In the genomic region with DNA sequence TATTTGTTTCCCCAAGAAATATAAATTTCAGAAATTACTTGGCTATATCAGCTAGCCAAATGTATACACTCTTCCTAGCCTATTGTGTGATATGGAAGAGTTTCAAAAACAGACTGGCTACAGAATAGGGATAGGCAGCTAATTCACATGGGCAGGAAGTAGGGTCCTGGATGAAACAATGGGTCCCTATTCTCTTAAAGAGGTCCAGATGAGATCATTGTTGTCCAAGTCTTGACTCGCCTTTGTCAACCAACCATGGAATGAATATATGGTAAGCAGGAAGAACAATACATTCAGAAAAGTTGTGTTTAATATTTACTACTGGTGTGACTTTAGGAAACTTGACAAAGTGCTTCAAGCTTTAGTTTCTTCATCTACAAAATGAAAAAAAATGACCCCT, we compare ENCODE assay signal across 16 cellular contexts.
A peak's percentile ranks its signal among the peaks of the same experiment; 100 is the strongest.
DNase-seq lines count a peak whose midpoint lies in the region; ATAC-seq, FAIRE-seq and TF ChIP-seq lines count a peak whose summit lies in the region.
"Had no signal": no experiment of that assay in that cellular context is flagged by ENCODE, and none has a peak within 500 bp of the region (broad histone marks: within the 10 kb centered on the region; RNA-seq: fewer than 3 reads in every experiment).

No MANE protein-coding gene starts in this region.

- no peaks in the 10 kb centered on the region for H3K27me3 ChIP-seq in HepG2 (ENCODE audit: control insufficient read depth in 1 of 2, insufficient read depth in 2 of 2, low read length in 2 of 2)
- H3K27me3 ChIP-seq in right lobe of liver: no peaks in the 10 kb centered on the region
- H3K27me3 ChIP-seq: BLaER1 treated with 17β-estradiol and CSF1 and Interleukin-3, amounts not matched to agents 10 nM and 100 nM had no signal

- peaks cover 9% of the 10 kb centered on the region for H3K4me1 Mint-ChIP-seq in activated CD4-positive, alpha-beta T cell treated with anti-CD3 and anti-CD28 coated beads, Interleukin-2, amount 10 ng/mL, durations not matched to agents 7 days and 5 days
- peaks cover 10 to 17% (median 12%) of the 10 kb centered on the region in 3 donors for H3K4me1 Mint-ChIP-seq in T-cell

- H3K9me3 Mint-ChIP-seq in activated CD4-positive, alpha-beta T cell treated with anti-CD3 and anti-CD28 coated beads, Interleukin-2, amount 10 ng/mL, durations not matched to agents 7 days and 5 days: no peaks in the 10 kb centered on the region
- H3K9me3 Mint-ChIP-seq in T-cell: no peaks in the 10 kb centered on the region
- H3K9me3 Mint-ChIP-seq: CD8-positive, alpha-beta memory T cell had no signal

- TF ChIP-seq POLR2A in HepG2 (IDR thresholded peaks at IDR 0.05; ENCODE audit: insufficient read depth in 1 of 2, low read depth in 2 of 2, low read length in 2 of 2) (no peak), right lobe of liver (IDR thresholded peaks at IDR 0.05) (no peak)

- no peak for TF ChIP-seq CTCF in HepG2 (CRISPR knock-in tag; IDR thresholded peaks at IDR 0.05)
- TF ChIP-seq CTCF in right lobe of liver (IDR thresholded peaks at IDR 0.05): no peak

- H3K4me2 ChIP-seq in HepG2 (ENCODE audit: low read depth, low read length): no peak overlapping the region
- H3K4me2 ChIP-seq: BLaER1 treated with 17β-estradiol and CSF1 and Interleukin-3, amounts not matched to agents 10 nM and 100 nM; KMS-11 had no signal

- H3K4me3 ChIP-seq in HepG2 (replicated peaks in 1 of 3; ENCODE audit: insufficient read depth in 1 of 3, low read depth in 2 of 3, low read length in 3 of 3) (no peak overlapping the region), right lobe of liver (no peak overlapping the region)
- H3K4me3 ChIP-seq: BLaER1 treated with 17β-estradiol and CSF1 and Interleukin-3, amounts not matched to agents 10 nM and 100 nM had no signal

- H3K4me1 ChIP-seq in HepG2 (ENCODE audit: insufficient read depth, low read length) (no peaks in the 10 kb centered on the region), right lobe of liver (no peaks in the 10 kb centered on the region)

- H2AFZ ChIP-seq in HepG2 (ENCODE audit: low read length): no peak overlapping the region

- POLR2A ChIA-PET in HepG2 (lab: Yijun Ruan, JAX) (no interaction called here), T-cell (lab: Charles Lee) (no interaction called here)
- POLR2A ChIA-PET in activated CD4-positive, alpha-beta T cell treated with anti-CD3 and anti-CD28 coated beads, Interleukin-2, amount 10 ng/mL, durations not matched to agents 7 days and 5 days (lab: Charles Lee): no interaction called here

- in situ Hi-C loops in HepG2 (cut with HindIII; ENCODE audit: extremely low pct_ligation_motif_present, low pct_unique_long_range_greater_than_20kb): no loop called here

- H3K27ac ChIP-seq in HepG2 (ENCODE audit: extremely low read length, insufficient read depth, low read length) (no peak overlapping the region), right lobe of liver (no peak overlapping the region)
- H3K27ac ChIP-seq: BLaER1 treated with 17β-estradiol and CSF1 and Interleukin-3, amounts not matched to agents 10 nM and 100 nM; KMS-11 had no signal

- peaks cover 3% of the 10 kb centered on the region for H3K36me3 Mint-ChIP-seq in activated CD4-positive, alpha-beta T cell treated with anti-CD3 and anti-CD28 coated beads, Interleukin-2, amount 10 ng/mL, durations not matched to agents 7 days and 5 days (ENCODE audit: low read depth)
- H3K36me3 Mint-ChIP-seq in T-cell: peaks cover 37% of the 10 kb centered on the region

- no peaks in the 10 kb centered on the region for H3K36me3 ChIP-seq in HepG2 (replicated peaks in 1 of 2; ENCODE audit: control insufficient read depth in 1 of 2, insufficient read depth in 2 of 2, low read length in 2 of 2)
- no peaks in the 10 kb centered on the region for H3K36me3 ChIP-seq in right lobe of liver

- CTCF ChIA-PET in HepG2 (lab: Yijun Ruan, JAX; ENCODE audit: low intra/inter-chr PET ratio, low total read pairs) (no interaction called here), T-cell (lab: Charles Lee) (no interaction called here)
- CTCF ChIA-PET in activated CD4-positive, alpha-beta T cell treated with anti-CD3 and anti-CD28 coated beads, Interleukin-2, amount 10 ng/mL, durations not matched to agents 7 days and 5 days (lab: Charles Lee): interaction anchor here (1.1 kb wide), 1 partner anchor 67 kb away, joined by 3 read pairs; no protein-coding TSS in a partner anchor

- BruUV-seq in HepG2 (replicated peaks; lab: Mats Ljungman, UMichigan): no TSS peak

- TF ChIP-seq EP300 in HepG2 (IDR thresholded peaks at IDR 0.05; ENCODE audit: low read depth in 2 of 2, low read length in 2 of 2) (no peak), HepG2 (CRISPR knock-in tag; IDR thresholded peaks at IDR 0.05; ENCODE audit: borderline replicate concordance) (no peak)

- no peaks in the 10 kb centered on the region for H3K9me3 ChIP-seq in HepG2 (ENCODE audit: low read length)
- H3K9me3 ChIP-seq in right lobe of liver: no peaks in the 10 kb centered on the region
- H3K9me3 ChIP-seq: BLaER1 treated with 17β-estradiol and CSF1 and Interleukin-3, amounts not matched to agents 10 nM and 100 nM had no signal

- no peak for TF ChIP-seq RAD21 in HepG2 (CRISPR knock-in tag; IDR thresholded peaks at IDR 0.05)

- no peaks in the 10 kb centered on the region for H3K79me2 ChIP-seq in HepG2 (ENCODE audit: insufficient read depth, low read length)

- no peak overlapping the region for H3K9ac ChIP-seq in HepG2 (ENCODE audit: insufficient read depth, low read depth, low read length)
- H3K9ac ChIP-seq: BLaER1 treated with 17β-estradiol and CSF1 and Interleukin-3, amounts not matched to agents 10 nM and 100 nM; KMS-11 had no signal

- no peaks in the 10 kb centered on the region for H3K27me3 Mint-ChIP-seq in activated CD4-positive, alpha-beta T cell treated with anti-CD3 and anti-CD28 coated beads, Interleukin-2, amount 10 ng/mL, durations not matched to agents 7 days and 5 days
- no peaks in the 10 kb centered on the region for H3K27me3 Mint-ChIP-seq in T-cell
- H3K27me3 Mint-ChIP-seq: CD8-positive, alpha-beta memory T cell had no signal

- no peak overlapping the region for H3K27ac Mint-ChIP-seq in activated CD4-positive, alpha-beta T cell treated with anti-CD3 and anti-CD28 coated beads, Interleukin-2, amount 10 ng/mL, durations not matched to agents 7 days and 5 days
- H3K27ac Mint-ChIP-seq in T-cell: no peak overlapping the region

- ATAC-seq in HepG2 (no peak; the same call in 2 of the 3 replicates), right lobe of liver (no peak), esophagus mucosa (peak; percentile 31), T-cell (replicated peaks in 1 of 4) (no peak)

- no peaks in the 10 kb centered on the region for H4K20me1 ChIP-seq in HepG2 (ENCODE audit: insufficient read depth, low read length)
- H4K20me1 ChIP-seq: BLaER1 treated with 17β-estradiol and CSF1 and Interleukin-3, amounts not matched to agents 10 nM and 100 nM had no signal

- intact Hi-C loops in HepG2 (cut with micrococcal nuclease; ENCODE audit: unreplicated experiment): no loop called here
- intact Hi-C loops in right lobe of liver (cut with DNase I): no loop called here

- WGBS in HepG2 (ENCODE audit: low lambda C conversion rate): 94% methylated on average over 1 of the region's 1 CpG
- 88% methylated on average over 1 of the region's 1 CpG for WGBS in right lobe of liver (ENCODE audit: insufficient coverage, low coverage, low lambda C conversion rate, missing lambda C conversion rate)

- FAIRE-seq in HepG2 (lab: Jason Lieb, UNC): no peak
- FAIRE-seq: D721Med, GM12892 had no signal

- DNase-seq in HepG2 (ENCODE audit: low spot score): peak; percentile 63
- DNase-seq in right lobe of liver: no peak
- peak; percentile 44 for DNase-seq in medulla oblongata (ENCODE audit: extremely low spot score)
- no peak for DNase-seq in activated gamma-delta T cell (lab: John Stamatoyannopoulos, UW)
- DNase-seq in GF-D8 (lab: John Stamatoyannopoulos, UW): no peak
- DNase-seq in activated CD4-positive, alpha-beta T cell treated with anti-CD3 and anti-CD28 coated beads, Interleukin-2, amount 10 ng/mL, durations not matched to agents 7 days and 5 days: no peak
- DNase-seq in T-cell: no peak
- DNase-seq: CD8-positive, alpha-beta memory T cell; NCI-H1048; NCI-H1436 treated with DMSO at 0.1 percent for 48 hours; NCI-H2081 had no signal

- H3K4me3 Mint-ChIP-seq in activated CD4-positive, alpha-beta T cell treated with anti-CD3 and anti-CD28 coated beads, Interleukin-2, amount 10 ng/mL, durations not matched to agents 7 days and 5 days: no peak overlapping the region
- H3K4me3 Mint-ChIP-seq in T-cell: no peak overlapping the region
- H3K4me3 Mint-ChIP-seq: CD8-positive, alpha-beta memory T cell had no signal

TF ChIP-seq in HepG2, 621 proteins besides CTCF, POLR2A, EP300 and RAD21:
- TF ChIP-seq ZNF235 (CRISPR knock-in tag; IDR thresholded peaks at IDR 0.05; ENCODE audit: borderline replicate concordance): no peak
- TF ChIP-seq ZNF83 (CRISPR knock-in tag; IDR thresholded peaks at IDR 0.05; ENCODE audit: borderline replicate concordance): no peak
- TF ChIP-seq ISX (CRISPR knock-in tag; conservative IDR thresholded peaks at IDR 0.05): no peak
- no peak; the same call in 1 of the 2 replicates for TF ChIP-seq SOX13 (IDR thresholded peaks at IDR 0.05)
- peak in 1 of 2 experiments; percentile 68; a peak in 2 of 4 replicates for TF ChIP-seq SOX13 (CRISPR knock-in tag; conservative IDR thresholded peaks at IDR 0.05 in 1 of 2, IDR thresholded peaks at IDR 0.05 in 1 of 2)
- TF ChIP-seq U2AF2 (IDR thresholded peaks at IDR 0.05; ENCODE audit: low read depth, low read length): no peak
- no peak for TF ChIP-seq ZKSCAN8 (CRISPR knock-in tag; IDR thresholded peaks at IDR 0.05; ENCODE audit: borderline replicate concordance)
- peak; percentile 76; the same call in 1 of the 2 replicates for TF ChIP-seq SOX5 (CRISPR knock-in tag; IDR thresholded peaks at IDR 0.05; ENCODE audit: borderline replicate concordance)
- no peak for TF ChIP-seq ZNF776 (CRISPR knock-in tag; IDR thresholded peaks at IDR 0.05)
- TF ChIP-seq ZNF234 (CRISPR knock-in tag; conservative IDR thresholded peaks at IDR 0.05): no peak
- no peak for TF ChIP-seq ERF (CRISPR knock-in tag; IDR thresholded peaks at IDR 0.05)

Comparison
In these comparisons a context has a peak if more than half of its experiments do, and no peak if none do; other contexts are left out.
1. DNase-seq: peak in HepG2 (single experiment) and medulla oblongata (single experiment); none in right lobe of liver (0 of 3), activated gamma-delta T cell (single experiment), GF-D8 (single experiment), activated CD4-positive, alpha-beta T cell treated with anti-CD3 and anti-CD28 coated beads, Interleukin-2, amount 10 ng/mL, durations not matched to agents 7 days and 5 days (single experiment) and T-cell (0 of 34).